8 cellular contexts compared by ENCODE assay signal in genomic region chr1:205273551-205273982, GRCh38. TPM values are rescaled to one million over a fixed set of nuclear protein-coding genes. Genes with fewer than 3 reads are reported as not detected.
DNase-seq lines count a peak whose midpoint lies in the region; ATAC-seq, FAIRE-seq and TF ChIP-seq lines count a peak whose summit lies in the region.

No MANE protein-coding gene starts in this region.

- peak; percentile 84 for ATAC-seq in HG03354 (IDR thresholded peaks at IDR 0.05; ENCODE audit: poor library complexity, severe bottlenecking, unreplicated experiment)
- ATAC-seq in left colon = peak; percentile 69
- ATAC-seq in GM19324 (IDR thresholded peaks at IDR 0.05; ENCODE audit: low FRiP score, unreplicated experiment) = no peak

- no peak overlapping the region for H3K4me3 Mint-ChIP-seq in chondrocyte (ENCODE audit: unreplicated experiment)

- peak; percentile 99 for FAIRE-seq in GM12892 (lab: Jason Lieb, UNC)

- TF ChIP-seq POLR2A in GM12892 (IDR thresholded peaks at IDR 0.05; ENCODE audit: low read depth, low read length) = no peak

- intact Hi-C loops in left colon (cut with DNase I, micrococcal nuclease) = loop anchor here (2.0 to 5.0 kb wide), 2 partner anchors 51 to 54 kb away; no protein-coding TSS in a partner anchor

- TF ChIP-seq CTCF in chondrocyte (IDR thresholded peaks at IDR 0.05) = peak; percentile 95

- H3K9me3 Mint-ChIP-seq in chondrocyte (ENCODE audit: low read depth) = no peaks in the 10 kb centered on the region

- H3K36me3 Mint-ChIP-seq in chondrocyte (ENCODE audit: low read depth) = peaks cover 4% of the 10 kb centered on the region

- no peak overlapping the region for H3K27ac Mint-ChIP-seq in chondrocyte (ENCODE audit: unreplicated experiment)

- H3K4me1 Mint-ChIP-seq in chondrocyte (ENCODE audit: low read depth) = peaks cover 9% of the 10 kb centered on the region

- peak; percentile 87 for DNase-seq in GM12892 (ENCODE audit: insufficient read length)
- peak; percentile 31 for DNase-seq in NCI-H446 treated with DMSO at 0.1 percent for 48 hours (lab: John Stamatoyannopoulos, UW)
- DNase-seq in activated CD4-positive, alpha-beta T cell treated with anti-CD3 and anti-CD28 coated beads for 24 hours (ENCODE audit: low read depth in 2 of 2) = peak; percentile 78 to 84
- no peak for DNase-seq in chondrocyte (ENCODE audit: low spot score)
- peak; percentile 81 to 93 for DNase-seq in left colon
- DNase-seq in stimulated activated CD4-positive, alpha-beta T cell treated with anti-CD3 and anti-CD28 coated beads, Interleukin-4, amount 100 ng/mL, for 1 hour = peak; percentile 85

- H3K27me3 Mint-ChIP-seq in chondrocyte (ENCODE audit: low read depth) = no peaks in the 10 kb centered on the region

RNA-seq across cellular contexts. Expression of gene TMCC2, which starts 45.8 kb away (rescaled TPM):
- polyA plus RNA-seq in GM12892 (2012; ENCODE audit: missing spikeins) = 1.1 TPM
- total RNA-seq in chondrocyte (4.8 to 5.7 TPM (median 5.5 TPM) in 3 replicates), left colon (1 to 10 TPM in 1 of 2 donors, under 1 TPM in 1; 0.27 to 1.2 TPM)

RNA-seq across cellular contexts. Expression of gene NUAK2, which starts 48.0 kb away (rescaled TPM):
- polyA plus RNA-seq in GM12892 (2012; ENCODE audit: missing spikeins) = 1.4 TPM
- 1.7 to 3.3 TPM (median 3.3 TPM) in 3 replicates for total RNA-seq in chondrocyte
- total RNA-seq in left colon = 10 to 100 TPM; 27.7 to 29.2 TPM
